Comparison of ENCODE assay signal across 1 cellular context in the genomic region with DNA sequence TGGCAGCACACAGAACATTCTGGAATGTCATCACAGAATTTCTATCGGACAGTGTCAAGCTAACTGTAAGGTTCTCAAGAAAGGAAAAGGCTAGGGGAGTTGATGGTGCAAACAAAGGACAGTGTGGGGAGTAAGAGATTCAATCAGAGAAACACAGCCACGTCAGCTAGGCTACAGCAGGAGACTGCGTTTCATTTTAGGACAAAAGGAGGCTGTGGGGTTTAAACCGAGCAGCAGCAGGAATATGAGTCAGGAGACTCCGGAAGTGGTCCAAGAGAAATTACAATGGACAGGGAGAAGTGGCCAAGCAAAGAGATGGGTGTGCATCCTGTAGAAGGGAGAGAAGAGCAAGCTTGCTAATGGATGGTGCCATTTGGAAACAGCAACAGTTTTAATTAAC.
TF ChIP-seq lines count a peak whose summit lies in the region.

No MANE protein-coding gene starts in this region.

TF ChIP-seq in H1, 55 proteins besides CTCF, POLR2A, EP300 and RAD21 (continued from another document):
- TF ChIP-seq, protein P1, sequence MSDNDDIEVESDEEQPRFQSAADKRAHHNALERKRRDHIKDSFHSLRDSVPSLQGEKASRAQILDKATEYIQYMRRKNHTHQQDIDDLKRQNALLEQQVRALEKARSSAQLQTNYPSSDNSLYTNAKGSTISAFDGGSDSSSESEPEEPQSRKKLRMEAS (IDR thresholded peaks at IDR 0.05): no peak
- TF ChIP-seq TEAD4 (IDR thresholded peaks at IDR 0.05; ENCODE audit: low read depth, low read length) (no peak), TCF12 (IDR thresholded peaks at IDR 0.05; ENCODE audit: low read depth, low read length) (no peak), POLR2AphosphoS5 (IDR thresholded peaks at IDR 0.05; ENCODE audit: low read depth, low read length) (no peak), RXRA (IDR thresholded peaks at IDR 0.05; ENCODE audit: insufficient read depth, low read depth, low read length) (no peak), FOSL1 (IDR thresholded peaks at IDR 0.05; ENCODE audit: insufficient read depth, low read depth, low read length) (no peak), SUZ12 (IDR thresholded peaks at IDR 0.05; ENCODE audit: low read length) (no peak), SRF (IDR thresholded peaks at IDR 0.05; ENCODE audit: low read depth, low read length) (no peak), KDM4A (IDR thresholded peaks at IDR 0.05; ENCODE audit: low read depth, low read length, severe bottlenecking) (no peak), TAF7 (optimal IDR thresholded peaks at IDR 0.05; ENCODE audit: borderline replicate concordance, low read depth, low read length) (no peak)
- TF ChIP-seq, protein P2, sequence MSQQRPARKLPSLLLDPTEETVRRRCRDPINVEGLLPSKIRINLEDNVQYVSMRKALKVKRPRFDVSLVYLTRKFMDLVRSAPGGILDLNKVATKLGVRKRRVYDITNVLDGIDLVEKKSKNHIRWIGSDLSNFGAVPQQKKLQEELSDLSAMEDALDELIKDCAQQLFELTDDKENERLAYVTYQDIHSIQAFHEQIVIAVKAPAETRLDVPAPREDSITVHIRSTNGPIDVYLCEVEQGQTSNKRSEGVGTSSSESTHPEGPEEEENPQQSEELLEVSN (IDR thresholded peaks at IDR 0.05): no peak
